8 cellular contexts compared by ENCODE assay signal in the genomic region with DNA sequence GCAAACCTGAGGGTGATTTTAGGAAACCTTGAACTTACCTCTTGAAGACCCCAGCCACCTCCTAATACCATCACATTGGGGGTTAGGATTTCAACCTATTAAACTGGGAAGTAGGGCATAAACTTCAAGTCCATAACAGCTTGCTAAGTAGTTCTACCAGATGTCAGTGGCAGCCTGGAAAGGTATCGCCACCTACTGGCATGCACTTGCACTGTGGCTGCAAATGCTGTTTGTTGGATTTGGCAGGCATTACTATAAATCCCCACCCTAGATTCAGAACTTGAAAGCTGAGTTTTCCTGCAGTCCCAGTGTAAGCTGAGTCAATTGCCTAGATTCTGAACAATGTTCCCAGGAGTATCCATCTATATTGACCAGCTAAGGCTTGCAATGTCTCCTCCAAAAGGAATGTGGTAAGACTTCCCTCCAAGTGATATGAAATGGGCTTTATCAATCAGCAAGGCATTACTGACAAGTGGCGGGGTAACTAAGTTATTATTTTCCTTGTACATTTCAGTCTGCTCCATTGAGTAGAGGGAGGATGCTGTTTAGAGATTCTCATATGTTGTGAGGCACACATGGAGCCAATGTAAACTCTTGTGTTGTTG.
A peak's percentile ranks its signal among the peaks of the same experiment; 100 is the strongest.
DNase-seq lines count a peak whose midpoint lies in the region; ATAC-seq and TF ChIP-seq lines count a peak whose summit lies in the region.

No MANE protein-coding gene starts in this region.

- no peak overlapping the region for H3K27ac ChIP-seq in hepatocyte

- H3K4me2 ChIP-seq in hepatocyte: no peak overlapping the region

- peaks cover 5% of the 10 kb centered on the region for H3K27me3 Mint-ChIP-seq in activated naive CD8-positive, alpha-beta T cell treated with anti-CD3 and anti-CD28 coated beads for 36 hours

- H3K9me2 ChIP-seq in hepatocyte (replicated peaks; ENCODE audit: insufficient read depth): no peaks in the 10 kb centered on the region

- H3K27me3 ChIP-seq in GM06990 (replicated peaks; ENCODE audit: control insufficient read depth, insufficient read depth, low read length): no peaks in the 10 kb centered on the region
- no peaks in the 10 kb centered on the region for H3K27me3 ChIP-seq in hepatocyte

- 75% methylated on average over 2 of the region's 2 CpGs for WGBS in hepatocyte (ENCODE audit: low lambda C conversion rate, missing lambda C conversion rate)
- WGBS in lower leg skin, 2 donors: 91 to 93% methylated on average over 2 of the region's 2 CpGs

- H3K4me3 Mint-ChIP-seq in activated naive CD8-positive, alpha-beta T cell treated with anti-CD3 and anti-CD28 coated beads for 36 hours: no peak overlapping the region

- no peaks in the 10 kb centered on the region for H3K4me1 ChIP-seq in hepatocyte (ENCODE audit: insufficient read depth)

- H3K4me3 ChIP-seq in GM06990 (replicated peaks; ENCODE audit: low read depth, low read length) (no peak overlapping the region), hepatocyte (no peak overlapping the region), lower leg skin (ENCODE audit: low read depth, poor library complexity, severe bottlenecking) (no peak overlapping the region)

- H3K4me1 Mint-ChIP-seq in activated naive CD8-positive, alpha-beta T cell treated with anti-CD3 and anti-CD28 coated beads for 36 hours: peaks cover 6% of the 10 kb centered on the region

- TF ChIP-seq POLR2A in lower leg skin (IDR thresholded peaks at IDR 0.05): no peak

- no peaks in the 10 kb centered on the region for H3K79me2 ChIP-seq in hepatocyte

- no peaks in the 10 kb centered on the region for H3K9me3 ChIP-seq in hepatocyte (ENCODE audit: low read depth)

- no peak overlapping the region for H2AFZ ChIP-seq in hepatocyte

- H3K36me3 ChIP-seq in GM06990 (ENCODE audit: control insufficient read depth, insufficient read depth, low read length): no peaks in the 10 kb centered on the region
- H3K36me3 ChIP-seq in hepatocyte (replicated peaks; ENCODE audit: insufficient read depth, low read depth): no peaks in the 10 kb centered on the region

- H4K20me1 ChIP-seq in hepatocyte (ENCODE audit: insufficient read depth, poor library complexity, severe bottlenecking): no peaks in the 10 kb centered on the region

- no peak for ATAC-seq in HG03378 (IDR thresholded peaks at IDR 0.05; ENCODE audit: unreplicated experiment)

- peaks cover 3% of the 10 kb centered on the region for H3K9me3 Mint-ChIP-seq in activated naive CD8-positive, alpha-beta T cell treated with anti-CD3 and anti-CD28 coated beads for 36 hours

- H3K36me3 Mint-ChIP-seq in activated naive CD8-positive, alpha-beta T cell treated with anti-CD3 and anti-CD28 coated beads for 36 hours: no peaks in the 10 kb centered on the region

- intact Hi-C loops in lower leg skin (cut with DNase I; ENCODE audit: low total_unique reads): no loop called here

- peak; percentile 88 for TF ChIP-seq CTCF in GM06990 (IDR thresholded peaks at IDR 0.05; ENCODE audit: insufficient read depth, low read length, poor library complexity, severe bottlenecking)
- peak; percentile 61 for TF ChIP-seq CTCF in hepatocyte (IDR thresholded peaks at IDR 0.05; ENCODE audit: poor library complexity)
- TF ChIP-seq CTCF in lower leg skin (IDR thresholded peaks at IDR 0.05): no peak

- no peak overlapping the region for H3K27ac Mint-ChIP-seq in activated naive CD8-positive, alpha-beta T cell treated with anti-CD3 and anti-CD28 coated beads for 36 hours

- DNase-seq in GM06990 (ENCODE audit: extremely low read depth, insufficient read length) (peak; percentile 31), HK-2 (ENCODE audit: unreplicated experiment) (peak; percentile 41), SK-N-DZ (ENCODE audit: low spot score) (peak; percentile 43), hepatocyte (ENCODE audit: low spot score) (peak; percentile 54), lower leg skin (ENCODE audit: low spot score in 2 of 2) (no peak)
- DNase-seq in activated naive CD8-positive, alpha-beta T cell treated with anti-CD3 and anti-CD28 coated beads for 36 hours: peak; percentile 56
- DNase-seq in stimulated activated CD4-positive, alpha-beta T cell treated with anti-CD3 and anti-CD28 coated beads, Interleukin-15, amount 100 ng/mL, for 24 hours: peak; percentile 75

Comparison
In these comparisons a context has a peak if more than half of its experiments do, and no peak if none do; other contexts are left out.
1. DNase-seq: peak in GM06990 (single experiment), HK-2 (single experiment), SK-N-DZ (single experiment), activated naive CD8-positive, alpha-beta T cell treated with anti-CD3 and anti-CD28 coated beads for 36 hours (single experiment), hepatocyte (single experiment) and stimulated activated CD4-positive, alpha-beta T cell treated with anti-CD3 and anti-CD28 coated beads, Interleukin-15, amount 100 ng/mL, for 24 hours (single experiment); none in lower leg skin (0 of 2).
2. CTCF ChIP-seq: peak in GM06990 (single experiment) and hepatocyte (single experiment); none in lower leg skin (0 of 3).